ENCODE assay signal across 26 cellular contexts in the genomic region with DNA sequence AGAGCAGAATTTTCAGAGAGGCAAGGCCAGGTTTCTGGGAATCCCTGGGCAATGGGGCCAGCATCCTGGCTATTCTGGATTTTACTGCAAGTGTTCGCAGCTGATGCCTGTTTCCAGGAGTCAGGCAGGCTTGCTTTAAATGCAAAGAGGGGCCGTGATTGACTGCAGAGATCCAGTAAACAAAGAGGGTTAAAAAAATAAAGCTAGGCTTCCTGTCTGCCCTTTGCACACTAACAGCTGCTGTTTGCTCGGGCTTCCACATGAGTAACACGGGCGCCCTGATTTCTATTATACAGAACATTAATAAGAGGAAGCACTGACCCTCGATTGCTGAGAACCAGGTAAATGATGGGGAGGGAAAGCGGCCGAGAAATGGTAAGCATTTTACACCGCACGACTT.
"Had no signal": no experiment of that assay in that cellular context is flagged by ENCODE, and none has a peak within 500 bp of the region (broad histone marks: within the 10 kb centered on the region; RNA-seq: fewer than 3 reads in every experiment).

No MANE protein-coding gene starts in this region.

- H3K4me1 ChIP-seq: body of pancreas, esophagus muscularis mucosa, foreskin keratinocyte, heart left ventricle, left lung, psoas muscle, right atrium auricular region, upper lobe of right lung had no signal

- H3K27ac Mint-ChIP-seq: activated naive CD8-positive, alpha-beta T cell; natural killer cell treated with Interleukin-12 subunit alpha and Interleukin-12 subunit beta and Interleukin-15 and Interleukin-18, amount 100 ng/mL, for 72 hours; stimulated activated naive CD8-positive, alpha-beta T cell treated with anti-CD3 and anti-CD28 coated beads, Interleukin-15, Interleukin-2, amounts not matched to agents 100 ng/mL and 50 ng/mL, for 24 hours had no signal

- H3K9me3 Mint-ChIP-seq: natural killer cell treated with Interleukin-12 subunit alpha and Interleukin-12 subunit beta and Interleukin-15 and Interleukin-18, amount 100 ng/mL, for 72 hours had no signal

- H3K4me3 ChIP-seq: body of pancreas, cardiac muscle cell, coronary artery, esophagus muscularis mucosa, heart left ventricle, left lung, lower lobe of right lung, ovary, psoas muscle, right atrium auricular region, upper lobe of right lung had no signal

- ATAC-seq: body of pancreas; foreskin keratinocyte; heart left ventricle; left lung; lower lobe of right lung; natural killer cell treated with Interleukin-12 subunit alpha and Interleukin-12 subunit beta and Interleukin-15 and Interleukin-18, amount 100 ng/mL, for 72 hours; psoas muscle; upper lobe of right lung had no signal

- H3K36me3 Mint-ChIP-seq: natural killer cell treated with Interleukin-12 subunit alpha and Interleukin-12 subunit beta and Interleukin-15 and Interleukin-18, amount 100 ng/mL, for 72 hours had no signal

- H3K36me3 ChIP-seq: cardiac muscle cell, esophagus muscularis mucosa, heart left ventricle, left lung, lower lobe of right lung, ovary, right atrium auricular region, upper lobe of right lung had no signal

- H3K9me3 ChIP-seq: body of pancreas, esophagus muscularis mucosa, heart left ventricle, left lung, lower lobe of right lung, ovary, psoas muscle, right atrium auricular region, upper lobe of right lung had no signal

- H3K4me3 Mint-ChIP-seq: activated naive CD8-positive, alpha-beta T cell; natural killer cell treated with Interleukin-12 subunit alpha and Interleukin-12 subunit beta and Interleukin-15 and Interleukin-18, amount 100 ng/mL, for 72 hours; stimulated activated naive CD8-positive, alpha-beta T cell treated with anti-CD3 and anti-CD28 coated beads, Interleukin-15, Interleukin-2, amounts not matched to agents 100 ng/mL and 50 ng/mL, for 24 hours had no signal

- DNase-seq: activated CD4-positive, alpha-beta T cell treated with anti-CD3 and anti-CD28 coated beads for 4 hours; activated CD4-positive, alpha-beta T cell treated with anti-CD3 and anti-CD28 coated beads, Interleukin-2, amount 50 U/mL, for 4 hours; activated CD8-positive, alpha-beta memory T cell treated with anti-CD3 and anti-CD28 coated beads for 24 hours; activated effector memory CD4-positive, alpha-beta T cell treated with Interleukin-2 at 50 U/mL for 16 hours; activated naive CD4-positive, alpha-beta T cell treated with Interleukin-2 at 50 U/mL for 16 hours; aorta; body of pancreas; cerebellar nuclear complex; foreskin keratinocyte; heart left ventricle; kidney glomerular epithelial cell; left lung; lower lobe of right lung; mesendoderm; ovary; psoas muscle; stimulated activated CD4-positive, alpha-beta T cell treated with anti-CD3 and anti-CD28 coated beads, Interleukin-4, amount 100 ng/mL, for 1 hour; substantia nigra; upper lobe of right lung had no signal
